Comparison of ENCODE assay signal across 8 cellular contexts in genomic region chr4:185425600-185426352, GRCh38. TPM values are rescaled to one million over a fixed set of nuclear protein-coding genes. Genes with fewer than 3 reads are reported as not detected.
DNase-seq lines count a peak whose midpoint lies in the region; ATAC-seq and TF ChIP-seq lines count a peak whose summit lies in the region.

Gene UFSP2 (minus strand): TSS chr4:185425964. CDS start chr4:185425868, 96 bp downstream.

- H3K36me3 ChIP-seq in esophagus muscularis mucosa (peaks cover 0 to 12% (median 7%) of the 10 kb centered on the region in 4 donors), muscle layer of colon (ENCODE audit: insufficient read depth, low read length) (peaks cover 9% of the 10 kb centered on the region)

- ATAC-seq in GM21717 (IDR thresholded peaks at IDR 0.05; ENCODE audit: unreplicated experiment) = peak; percentile 93

- H3K27me3 ChIP-seq in esophagus muscularis mucosa = no peaks in the 10 kb centered on the region
- no peaks in the 10 kb centered on the region for H3K27me3 ChIP-seq in muscle layer of colon (ENCODE audit: control insufficient read depth in 1 of 2, insufficient read depth in 2 of 2, low read length in 2 of 2)

- 1% methylated on average over 20 of the region's 67 CpGs for WGBS in esophagus muscularis mucosa

- TF ChIP-seq POLR2A in esophagus muscularis mucosa (IDR thresholded peaks at IDR 0.05; ENCODE audit: low read depth) = peak; percentile 56

- H3K27ac ChIP-seq in esophagus muscularis mucosa (replicated peaks in 1 of 4) (peak within 1 kb of the TSS; percentile 96 to 97 (median 96)), muscle layer of colon (ENCODE audit: low read depth, low read length) (peak within 1 kb of the TSS; percentile 94)

- DNase-seq in DMS53 treated with DMSO at 0.1 percent for 48 hours (lab: John Stamatoyannopoulos, UW; ENCODE audit: unreplicated experiment) = peak; percentile 60
- DNase-seq in Jurkat, Clone E6-1 (ENCODE audit: low read depth, low spot score) = peak; percentile 87
- DNase-seq in activated T-cell treated with anti-CD3 and anti-CD28 coated beads, Interleukin-2, amount 50 U/mL, for 48 hours = peak; percentile 93 to 95
- DNase-seq in esophagus muscularis mucosa (ENCODE audit: extremely low spot score) = peak; percentile 98
- peak; percentile 75 to 85 for DNase-seq in stimulated activated CD8-positive, alpha-beta memory T cell treated with anti-CD3 and anti-CD28 coated beads, Interleukin-7, amount 100 ng/mL, for 1 hour (ENCODE audit: low read depth in 2 of 2)

- peak in 1 of 3 experiments; percentile 16 for TF ChIP-seq CTCF in esophagus muscularis mucosa (IDR thresholded peaks at IDR 0.05)

- peak within 1 kb of the TSS; percentile 88 for H3K4me3 ChIP-seq in Jurkat, Clone E6-1 (ENCODE audit: low read length)
- H3K4me3 ChIP-seq in esophagus muscularis mucosa = peak within 1 kb of the TSS; percentile 83 to 89 (median 86)
- H3K4me3 ChIP-seq in muscle layer of colon (ENCODE audit: low read depth in 1 of 2, low read length in 2 of 2) = peak within 1 kb of the TSS; percentile 88 to 98

- H3K4me1 ChIP-seq in esophagus muscularis mucosa (peaks cover 34 to 48% (median 46%) of the 10 kb centered on the region in 4 donors), muscle layer of colon (ENCODE audit: insufficient read depth, low read length) (peaks cover 15% of the 10 kb centered on the region)

- H3K9me3 ChIP-seq in esophagus muscularis mucosa (no peaks in the 10 kb centered on the region), muscle layer of colon (ENCODE audit: low read length) (no peaks in the 10 kb centered on the region)

- no peak for TF ChIP-seq EP300 in esophagus muscularis mucosa (IDR thresholded peaks at IDR 0.05)

- intact Hi-C loops in esophagus muscularis mucosa (cut with DNase I) = loop anchor here (5.0 kb wide), 1 partner anchor 42 kb away; no protein-coding TSS in a partner anchor

- peak within 1 kb of the TSS; percentile 94 for H3K9ac ChIP-seq in muscle layer of colon (ENCODE audit: low read length)

TF ChIP-seq in PFSK-1, 5 proteins besides CTCF, POLR2A, EP300 and RAD21:
- TF ChIP-seq POLR2AphosphoS5 (IDR thresholded peaks at IDR 0.05; ENCODE audit: low read depth, low read length) = peak; percentile 21; the same call in 1 of the 2 replicates
- peak; percentile 99 for TF ChIP-seq SIN3A (IDR thresholded peaks at IDR 0.05; ENCODE audit: borderline replicate concordance, insufficient read depth, low read length)
- peak; percentile 77 for TF ChIP-seq FOXP2 (optimal IDR thresholded peaks at IDR 0.05; ENCODE audit: borderline replicate concordance, extremely low read depth, extremely low read length, insufficient read depth)
- TF ChIP-seq REST (IDR thresholded peaks at IDR 0.05; ENCODE audit: insufficient read depth in 1 of 2, low read depth in 2 of 2, low read length in 2 of 2) = no peak
- 0 out of 2 replicates have a peak, but pooled peaks have one; percentile 56 for TF ChIP-seq TAF1 (IDR thresholded peaks at IDR 0.05; ENCODE audit: borderline replicate concordance, insufficient read depth, low read length)

RNA-seq across cellular contexts. Expression of gene UFSP2, which starts in this region (rescaled TPM):
- polyA plus RNA-seq in Jurkat, Clone E6-1 (2012; ENCODE audit: insufficient read depth, insufficient read length) = 56.8 TPM
- 17.0 TPM for polyA plus RNA-seq in PFSK-1 (2012; ENCODE audit: insufficient read length, low read depth)
- total RNA-seq in esophagus muscularis mucosa = 10 to 100 TPM; 36.7 to 49.0 (median 40.6) TPM

Comparison
In these comparisons a context has a peak if more than half of its experiments do, and no peak if none do; other contexts are left out.
1. Peak in every context shown above with its lines: DNase-seq, ATAC-seq, H3K4me3 ChIP-seq and H3K27ac ChIP-seq.